8 cellular contexts compared by ENCODE assay signal in the genomic region with DNA sequence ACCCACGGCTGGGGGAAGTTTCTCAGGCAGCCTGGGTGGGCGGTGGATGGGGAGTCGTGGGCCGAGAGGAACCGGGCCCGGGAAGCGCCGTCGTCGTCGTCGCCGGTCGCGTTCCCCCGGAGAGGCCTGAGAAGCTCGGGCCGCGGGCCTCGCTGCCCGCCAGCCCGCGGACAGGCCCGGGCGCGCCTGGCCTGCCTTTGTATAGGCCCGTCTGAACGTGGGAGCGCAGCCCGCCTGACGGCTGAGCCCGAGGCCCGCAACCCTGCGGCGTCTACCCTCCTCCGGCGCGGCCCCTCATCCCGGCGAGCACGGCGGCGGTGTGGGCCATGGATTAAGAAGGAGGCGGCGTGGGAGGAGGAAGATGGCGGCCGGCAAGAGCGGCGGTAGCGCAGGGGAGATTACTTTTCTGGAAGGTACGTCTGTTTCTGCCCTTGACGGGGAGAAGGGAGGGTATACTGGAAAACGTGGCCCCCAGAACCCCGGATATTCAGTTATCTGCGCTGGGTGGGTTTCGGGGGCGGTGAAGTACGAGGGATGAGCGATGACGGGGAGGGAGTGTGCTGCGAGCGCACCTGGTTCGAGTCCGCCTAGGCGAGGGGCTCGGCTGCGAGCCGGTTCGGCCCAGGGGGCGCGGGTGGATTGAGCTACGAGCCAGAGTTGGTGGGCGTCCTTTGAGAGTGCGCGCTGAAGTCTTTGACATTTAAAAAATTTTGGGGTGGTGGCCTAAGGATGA. TPM values are rescaled to one million over a fixed set of nuclear protein-coding genes. Genes with fewer than 3 reads are reported as not detected.
DNase-seq lines count a peak whose midpoint lies in the region; ATAC-seq and TF ChIP-seq lines count a peak whose summit lies in the region.

No MANE protein-coding gene starts in this region.

- H3K27me3 ChIP-seq in effector memory CD4-positive, alpha-beta T cell (replicated peaks; ENCODE audit: control insufficient read depth, insufficient read depth, low read length, poor library complexity, severe bottlenecking): no peaks in the 10 kb centered on the region

- peaks cover 23% of the 10 kb centered on the region for H3K4me1 ChIP-seq in effector memory CD4-positive, alpha-beta T cell (ENCODE audit: control insufficient read depth, insufficient read depth, low read length, poor library complexity, severe bottlenecking)
- H3K4me1 ChIP-seq in mucosa of descending colon (ENCODE audit: low read depth): peaks cover 15% of the 10 kb centered on the region

- intact Hi-C loops in mucosa of descending colon (cut with DNase I, micrococcal nuclease): no loop called here

- CTCF ChIA-PET in activated CD4-positive, alpha-beta memory T cell treated with anti-CD3 and anti-CD28 coated beads, Interleukin-2, amount 10 ng/mL, durations not matched to agents 7 days and 5 days (lab: Charles Lee): interaction anchor here (1.0 to 1.6 kb wide), 4 partner anchors 8 to 318 kb away, joined by 3 to 6 read pairs (median 3); a partner anchor contains a TSS

- no peaks in the 10 kb centered on the region for H3K9me3 Mint-ChIP-seq in activated CD4-positive, alpha-beta memory T cell treated with anti-CD3 and anti-CD28 coated beads, Interleukin-2, amount 10 ng/mL, durations not matched to agents 7 days and 5 days

- peak overlapping the region; percentile 92 for H3K27ac ChIP-seq in effector memory CD4-positive, alpha-beta T cell (ENCODE audit: insufficient read depth, low read length, poor library complexity, severe bottlenecking)

- H3K36me3 ChIP-seq in effector memory CD4-positive, alpha-beta T cell (ENCODE audit: control insufficient read depth, insufficient read depth, low read length): peaks cover 4% of the 10 kb centered on the region
- no peaks in the 10 kb centered on the region for H3K36me3 ChIP-seq in mucosa of descending colon (ENCODE audit: low read depth)

- peaks cover 53% of the 10 kb centered on the region for H3K4me1 Mint-ChIP-seq in activated CD4-positive, alpha-beta memory T cell treated with anti-CD3 and anti-CD28 coated beads, Interleukin-2, amount 10 ng/mL, durations not matched to agents 7 days and 5 days

- no peaks in the 10 kb centered on the region for H3K27me3 Mint-ChIP-seq in activated CD4-positive, alpha-beta memory T cell treated with anti-CD3 and anti-CD28 coated beads, Interleukin-2, amount 10 ng/mL, durations not matched to agents 7 days and 5 days

- peak overlapping the region; percentile 88 for H3K27ac Mint-ChIP-seq in activated CD4-positive, alpha-beta memory T cell treated with anti-CD3 and anti-CD28 coated beads, Interleukin-2, amount 10 ng/mL, durations not matched to agents 7 days and 5 days

- no peak for TF ChIP-seq CTCF in mucosa of descending colon (IDR thresholded peaks at IDR 0.05)

- peak overlapping the region; percentile 90 for H3K4me3 Mint-ChIP-seq in activated CD4-positive, alpha-beta memory T cell treated with anti-CD3 and anti-CD28 coated beads, Interleukin-2, amount 10 ng/mL, durations not matched to agents 7 days and 5 days

- DNase-seq in NCI-H524 (lab: John Stamatoyannopoulos, UW): peak; percentile 47 to 59
- no peak for DNase-seq in NCI-H524 treated with DMSO at 0.1 percent for 48 hours (lab: John Stamatoyannopoulos, UW)
- peak; percentile 18 for DNase-seq in NCI-H2029 (lab: John Stamatoyannopoulos, UW)
- peak; percentile 55 for DNase-seq in activated CD4-positive, alpha-beta memory T cell treated with anti-CD3 and anti-CD28 coated beads, Interleukin-2, amount 10 ng/mL, durations not matched to agents 7 days and 5 days
- DNase-seq in effector memory CD4-positive, alpha-beta T cell: peak; percentile 25 to 45 (median 44)
- DNase-seq in mucosa of descending colon: peak; percentile 57 to 72 (median 71)
- peak; percentile 73 for DNase-seq in stimulated activated CD8-positive, alpha-beta memory T cell treated with anti-CD3 and anti-CD28 coated beads, Interleukin-4, amount 100 ng/mL, for 48 hours

- H3K4me3 ChIP-seq in effector memory CD4-positive, alpha-beta T cell (ENCODE audit: insufficient read depth, low read depth, low read length, poor library complexity, severe bottlenecking): peak overlapping the region; percentile 94
- H3K4me3 ChIP-seq in mucosa of descending colon: peak overlapping the region; percentile 87

- peaks cover 25% of the 10 kb centered on the region for H3K36me3 Mint-ChIP-seq in activated CD4-positive, alpha-beta memory T cell treated with anti-CD3 and anti-CD28 coated beads, Interleukin-2, amount 10 ng/mL, durations not matched to agents 7 days and 5 days (ENCODE audit: low read depth)

- ATAC-seq in HG02759 (IDR thresholded peaks at IDR 0.05; ENCODE audit: unreplicated experiment) (peak; percentile 43), mucosa of descending colon (peak; percentile 77)

- POLR2A ChIA-PET in activated CD4-positive, alpha-beta memory T cell treated with anti-CD3 and anti-CD28 coated beads, Interleukin-2, amount 10 ng/mL, durations not matched to agents 7 days and 5 days (lab: Charles Lee): interaction anchor here (0.9 to 3.2 kb wide), 10 partner anchors 11 to 359 kb away, joined by 3 to 49 read pairs (median 6); a partner anchor contains a TSS

- no peaks in the 10 kb centered on the region for H3K9me3 ChIP-seq in effector memory CD4-positive, alpha-beta T cell (ENCODE audit: control insufficient read depth, low read length)
- no peaks in the 10 kb centered on the region for H3K9me3 ChIP-seq in mucosa of descending colon

RNA-seq across cellular contexts. Expression of a gene that starts 0.7 kb away (rescaled TPM):
- 10 to 100 TPM; 58.6 to 59.2 TPM for total RNA-seq in activated CD4-positive, alpha-beta memory T cell treated with anti-CD3 and anti-CD28 coated beads, Interleukin-2, amount 10 ng/mL, durations not matched to agents 7 days and 5 days
- total RNA-seq in mucosa of descending colon: 100 to 1,000 TPM in 1 of 3 donors, 10 to 100 TPM in 2; 72.2 to 117 (median 84.4) TPM
